Comparison of ENCODE assay signal across 11 cellular contexts in genomic region chr2:234492687-234493086, GRCh38. TPM values are rescaled to one million over a fixed set of nuclear protein-coding genes. Genes with fewer than 3 reads are reported as not detected.
DNase-seq lines count a peak whose midpoint lies in the region; TF ChIP-seq lines count a peak whose summit lies in the region.
"Had no signal": no experiment of that assay in that cellular context is flagged by ENCODE, and none has a peak within 500 bp of the region (broad histone marks: within the 10 kb centered on the region; RNA-seq: fewer than 3 reads in every experiment).

No MANE protein-coding gene starts in this region.

- H3K9me3 Mint-ChIP-seq in Calu3 (ENCODE audit: low read depth, unreplicated experiment) (no peaks in the 10 kb centered on the region), endodermal cell (no peaks in the 10 kb centered on the region), progenitor cell of endocrine pancreas (ENCODE audit: low read depth) (no peaks in the 10 kb centered on the region)
- H3K9me3 Mint-ChIP-seq in T-helper 1 cell treated with Interleukin-12 subunit alpha and Interleukin-12 subunit beta and Interleukin-4 antibody, amounts not matched to agents 30 μg/mL and 1 μg/mL, for 36 hours = no peaks in the 10 kb centered on the region

- TF ChIP-seq CTCF in Calu3 (IDR thresholded peaks at IDR 0.05; ENCODE audit: unreplicated experiment) = no peak
- TF ChIP-seq CTCF in endodermal cell (conservative IDR thresholded peaks at IDR 0.05) = no peak
- no peak for TF ChIP-seq CTCF in progenitor cell of endocrine pancreas (IDR thresholded peaks at IDR 0.05; ENCODE audit: unreplicated experiment)

- H3K4me3 Mint-ChIP-seq in Calu3 (ENCODE audit: low read depth, unreplicated experiment) (peak overlapping the region; percentile 85), endodermal cell (no peak overlapping the region), progenitor cell of endocrine pancreas (ENCODE audit: low read depth) (peak overlapping the region; percentile 96)
- H3K4me3 Mint-ChIP-seq in T-helper 1 cell treated with Interleukin-12 subunit alpha and Interleukin-12 subunit beta and Interleukin-4 antibody, amounts not matched to agents 30 μg/mL and 1 μg/mL, for 36 hours = peak overlapping the region; percentile 99

- intact Hi-C loops in Calu3 (cut with micrococcal nuclease; ENCODE audit: unreplicated experiment) = loop anchor here (5.0 kb wide), 1 partner anchor 70 kb away; no protein-coding TSS in a partner anchor

- 87 to 92% methylated on average over 6 of the region's 6 CpGs for WGBS in endodermal cell (ENCODE audit: insufficient coverage in 1 of 2, insufficient read length in 1 of 2), 2 experiments

- no TSS peak for BruUV-seq in Calu3 (replicated peaks; lab: Mats Ljungman, UMichigan)

- H3K4me1 Mint-ChIP-seq in Calu3 (ENCODE audit: low read depth, unreplicated experiment) (peaks cover 18% of the 10 kb centered on the region), endodermal cell (peaks cover 20% of the 10 kb centered on the region), progenitor cell of endocrine pancreas (ENCODE audit: low read depth) (peaks cover 17% of the 10 kb centered on the region)
- H3K4me1 Mint-ChIP-seq in T-helper 1 cell treated with Interleukin-12 subunit alpha and Interleukin-12 subunit beta and Interleukin-4 antibody, amounts not matched to agents 30 μg/mL and 1 μg/mL, for 36 hours (ENCODE audit: low read depth) = peaks cover 44% of the 10 kb centered on the region

- no peak overlapping the region for H3K27ac Mint-ChIP-seq in Calu3 (ENCODE audit: unreplicated experiment)
- H3K27ac Mint-ChIP-seq in T-helper 1 cell treated with Interleukin-12 subunit alpha and Interleukin-12 subunit beta and Interleukin-4 antibody, amounts not matched to agents 30 μg/mL and 1 μg/mL, for 36 hours = peak overlapping the region; percentile 99
- H3K27ac Mint-ChIP-seq in endodermal cell = no peak overlapping the region
- peak overlapping the region; percentile 73 for H3K27ac Mint-ChIP-seq in progenitor cell of endocrine pancreas

- H3K9ac ChIP-seq in endodermal cell (ENCODE audit: extremely low read depth, low read length, poor library complexity, severe bottlenecking) = no peak overlapping the region

- H3K36me3 Mint-ChIP-seq in Calu3 (ENCODE audit: insufficient read depth, unreplicated experiment) = peaks cover 52% of the 10 kb centered on the region
- H3K36me3 Mint-ChIP-seq in T-helper 1 cell treated with Interleukin-12 subunit alpha and Interleukin-12 subunit beta and Interleukin-4 antibody, amounts not matched to agents 30 μg/mL and 1 μg/mL, for 36 hours (ENCODE audit: low read depth) = peaks cover 76% of the 10 kb centered on the region
- H3K36me3 Mint-ChIP-seq in endodermal cell (ENCODE audit: low read depth) = no peaks in the 10 kb centered on the region
- peaks cover 15% of the 10 kb centered on the region for H3K36me3 Mint-ChIP-seq in progenitor cell of endocrine pancreas (ENCODE audit: insufficient read depth)

- peak overlapping the region; percentile 30 for H3K27ac ChIP-seq in endodermal cell (ENCODE audit: low read depth, low read length)
- H3K27ac ChIP-seq: SK-N-MC had no signal

- CTCF ChIA-PET in Calu3 (lab: Charles Lee) = interaction anchor here (0.6 kb wide), 1 partner anchor 188 kb away, joined by 7 read pairs; no protein-coding TSS in a partner anchor

- no peaks in the 10 kb centered on the region for H3K36me3 ChIP-seq in endodermal cell (ENCODE audit: control insufficient read depth, insufficient read depth, low read length)

- peaks cover under 1% of the 10 kb centered on the region for H3K27me3 ChIP-seq in endodermal cell (ENCODE audit: control insufficient read depth, insufficient read depth, low read length, poor library complexity, severe bottlenecking)

- H3K9me3 ChIP-seq in endodermal cell (ENCODE audit: control insufficient read depth, low read length) = no peaks in the 10 kb centered on the region

- H3K4me3 ChIP-seq in endodermal cell (ENCODE audit: low read length) = peak overlapping the region; percentile 90

- H3K27me3 Mint-ChIP-seq in Calu3 (ENCODE audit: unreplicated experiment) = no peaks in the 10 kb centered on the region
- H3K27me3 Mint-ChIP-seq in T-helper 1 cell treated with Interleukin-12 subunit alpha and Interleukin-12 subunit beta and Interleukin-4 antibody, amounts not matched to agents 30 μg/mL and 1 μg/mL, for 36 hours (ENCODE audit: low read depth) = peaks cover 4% of the 10 kb centered on the region
- H3K27me3 Mint-ChIP-seq in endodermal cell (ENCODE audit: insufficient read depth) = peaks cover 13% of the 10 kb centered on the region
- no peaks in the 10 kb centered on the region for H3K27me3 Mint-ChIP-seq in progenitor cell of endocrine pancreas

- H3K4me1 ChIP-seq in endodermal cell (ENCODE audit: control insufficient read depth, insufficient read depth, low read length) = no peaks in the 10 kb centered on the region

- DNase-seq in Calu3 = no peak
- DNase-seq in endodermal cell = no peak
- no peak for DNase-seq in progenitor cell of endocrine pancreas (ENCODE audit: low spot score, unreplicated experiment)
- DNase-seq in DMS 273 treated with DMSO at 0.1 percent for 48 hours (lab: John Stamatoyannopoulos, UW) = no peak
- no peak for DNase-seq in stimulated activated CD4-positive, alpha-beta T cell treated with anti-CD3 and anti-CD28 coated beads, Interleukin-4, amount 100 ng/mL, for 24 hours
- DNase-seq in GM19240 (ENCODE audit: insufficient read length, low spot score) = no peak
- DNase-seq: activated CD8-positive, alpha-beta memory T cell treated with anti-CD3 and anti-CD28 coated beads, Interleukin-2, amount 50 U/mL, for 48 hours; left ventricle myocardium superior; NCI-H2107 had no signal

RNA-seq across cellular contexts. Expression of gene ARL4C, which starts 4.2 kb away (rescaled TPM):
- total RNA-seq in Calu3 (2022) (15.6 and 21.0 TPM in 2 replicates), endodermal cell (10 to 100 TPM in 1 of 2 donors, 1 to 10 TPM in 1; 9.3 to 21.7 TPM), progenitor cell of endocrine pancreas (39.9 and 41.8 TPM in 2 replicates)
- 74.9 TPM for polyA plus RNA-seq in endodermal cell (2013, experiment 1 of 2)
- polyA plus RNA-seq in endodermal cell (2013, experiment 2 of 2) = 65.4 TPM

Comparison
In these comparisons a context has a peak if more than half of its experiments do, and no peak if none do; other contexts are left out.
1. H3K27ac Mint-ChIP-seq: peak in T-helper 1 cell treated with Interleukin-12 subunit alpha and Interleukin-12 subunit beta and Interleukin-4 antibody, amounts not matched to agents 30 μg/mL and 1 μg/mL, for 36 hours (single experiment) and progenitor cell of endocrine pancreas (single experiment); none in Calu3 (single experiment) and endodermal cell (single experiment).